Comparison of ENCODE assay signal across 15 cellular contexts in the genomic region with DNA sequence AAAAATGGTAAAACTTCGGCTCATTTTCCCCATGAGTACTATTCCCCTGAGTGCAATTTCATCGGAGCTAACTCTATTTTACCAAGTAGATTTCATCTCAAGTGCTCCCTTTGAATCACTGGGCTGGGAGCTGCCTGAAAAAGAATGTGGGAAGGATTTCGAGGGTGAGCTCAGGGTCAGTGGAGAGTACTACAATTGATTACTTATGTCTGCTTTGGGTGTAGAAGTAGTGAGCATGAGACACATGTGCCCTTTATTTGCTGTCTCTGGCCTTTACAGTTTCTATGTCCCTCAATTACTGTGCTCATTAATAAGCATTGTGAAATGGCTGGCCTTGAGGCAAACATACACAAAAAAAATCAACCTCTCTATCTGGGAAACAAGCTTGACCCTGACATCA.
"Had no signal": no experiment of that assay in that cellular context is flagged by ENCODE, and none has a peak within 500 bp of the region (broad histone marks: within the 10 kb centered on the region; RNA-seq: fewer than 3 reads in every experiment).

No MANE protein-coding gene starts in this region.

- DNase-seq: activated CD4-positive, alpha-beta memory T cell treated with anti-CD3 and anti-CD28 coated beads for 36 hours; activated CD4-positive, alpha-beta T cell treated with anti-CD3 and anti-CD28 coated beads for 1 hour; activated effector memory CD4-positive, alpha-beta T cell treated with anti-CD3 and anti-CD28 coated beads, Interleukin-2, amount 50 U/mL, for 16 hours; activated T-cell treated with anti-CD3 and anti-CD28 coated beads, Interleukin-2, amount 50 U/mL, for 4 hours; amygdala; brain microvascular endothelial cell; erythroblast; heart left ventricle; left ventricle myocardium inferior; nephron progenitor cell; stimulated activated CD4-positive, alpha-beta T cell treated with anti-CD3 and anti-CD28 coated beads, Interleukin-4, amount 100 ng/mL, for 1 hour; stimulated activated CD8-positive, alpha-beta memory T cell treated with anti-CD3 and anti-CD28 coated beads, Interleukin-4, amount 100 ng/mL, for 48 hours; T-helper 9 cell; testis had no signal

- H3K36me3 ChIP-seq: brain microvascular endothelial cell, heart left ventricle, left ventricle myocardium inferior had no signal

- H3K9me3 ChIP-seq: heart left ventricle, left ventricle myocardium inferior, testis had no signal

- H3K4me3 ChIP-seq: heart left ventricle, left ventricle myocardium inferior, testis had no signal

- H3K27ac ChIP-seq: brain microvascular endothelial cell, heart left ventricle, left ventricle myocardium inferior, testis had no signal

- ATAC-seq: activated naive CD4-positive, alpha-beta T cell treated with anti-CD3 and anti-CD28 coated beads, Interleukin-2, amount 50 U/mL, for 72 hours; activated T-cell treated with anti-CD3 and anti-CD28 coated beads, Interleukin-2, amount 50 U/mL, for 4 hours; heart left ventricle had no signal

- H3K27me3 ChIP-seq: brain microvascular endothelial cell, testis had no signal

- H3K4me1 ChIP-seq: heart left ventricle, left ventricle myocardium inferior, testis had no signal
